Comparison of ENCODE assay signal across 8 cellular contexts in genomic region chr6:137497722-137498463, GRCh38. TPM values are rescaled to one million over a fixed set of nuclear protein-coding genes. Genes with fewer than 3 reads are reported as not detected.
DNase-seq lines count a peak whose midpoint lies in the region; ATAC-seq and TF ChIP-seq lines count a peak whose summit lies in the region.

No MANE protein-coding gene starts in this region.

- no CpG with 5 or more reads among the region's 60 CpGs for WGBS in H9 (ENCODE audit: extremely low coverage, insufficient read length, low lambda C conversion rate)

- peaks cover 37% of the 10 kb centered on the region for H3K23me2 ChIP-seq in H9 (ENCODE audit: insufficient read length, low read depth, low read length, poor library complexity, severe bottlenecking)

- no peak overlapping the region for H2BK5ac ChIP-seq in H9 (ENCODE audit: insufficient read length, low read length)

- H3K27me3 ChIP-seq in H9 (ENCODE audit: insufficient read depth, low read length), result peaks cover 63% of the 10 kb centered on the region
- peaks cover 99% of the 10 kb centered on the region for H3K27me3 ChIP-seq in foreskin keratinocyte
- peaks cover 45% of the 10 kb centered on the region for H3K27me3 ChIP-seq in parathyroid adenoma (ENCODE audit: control insufficient read depth, insufficient read depth, low read length)

- TF ChIP-seq CTCF in H9 (conservative IDR thresholded peaks at IDR 0.05), result no peak
- no peak for TF ChIP-seq CTCF in VCaP (conservative IDR thresholded peaks at IDR 0.05)
- TF ChIP-seq CTCF in foreskin keratinocyte (conservative IDR thresholded peaks at IDR 0.05), result no peak
- TF ChIP-seq CTCF in parathyroid adenoma (IDR thresholded peaks at IDR 0.05), result no peak

- peaks cover 42 to 47% of the 10 kb centered on the region in 2 experiments for H3K4me1 Mint-ChIP-seq in H9

- peaks cover 97% of the 10 kb centered on the region for H3K27me3 Mint-ChIP-seq in H9 (ENCODE audit: low read depth)

- no peak overlapping the region for H2AK5ac ChIP-seq in H9 (ENCODE audit: insufficient read length, low read length)

- no peak overlapping the region for H2BK15ac ChIP-seq in H9 (ENCODE audit: low read depth, low read length)

- no peak overlapping the region for H3K56ac ChIP-seq in H9 (ENCODE audit: insufficient read length, low read depth, low read length)

- no peak overlapping the region for H2AFZ ChIP-seq in H9 (ENCODE audit: low read length)
- H2AFZ ChIP-seq in parathyroid adenoma, result no peak overlapping the region

- H3K4me3 ChIP-seq in parathyroid adenoma (ENCODE audit: low read depth, low read length), result no peak overlapping the region

- no peak overlapping the region for H3T11ph ChIP-seq in H9 (ENCODE audit: low read length)

- H3K79me2 ChIP-seq in H9 (ENCODE audit: insufficient read depth, low read length), result no peaks in the 10 kb centered on the region
- H3K79me2 ChIP-seq in parathyroid adenoma, result no peaks in the 10 kb centered on the region

- peaks cover 1% of the 10 kb centered on the region for H4K20me1 ChIP-seq in H9 (ENCODE audit: control insufficient read depth, insufficient read depth, insufficient read length)

- H2BK12ac ChIP-seq in H9 (ENCODE audit: insufficient read length, low read depth, low read length), result no peak overlapping the region

- H2BK20ac ChIP-seq in H9 (ENCODE audit: low read depth, low read length, poor library complexity, severe bottlenecking), result no peak overlapping the region

- H3K36me3 ChIP-seq in parathyroid adenoma (ENCODE audit: control insufficient read depth, insufficient read depth, low read length), result no peaks in the 10 kb centered on the region

- H3K4me1 ChIP-seq in H9 (ENCODE audit: insufficient read depth, low read length), result no peaks in the 10 kb centered on the region
- no peaks in the 10 kb centered on the region for H3K4me1 ChIP-seq in foreskin keratinocyte
- no peaks in the 10 kb centered on the region for H3K4me1 ChIP-seq in parathyroid adenoma

- H4K91ac ChIP-seq in H9 (ENCODE audit: insufficient read length, low read depth, low read length), result no peak overlapping the region

- peak overlapping the region; percentile 52 to 86 for H3K4me3 Mint-ChIP-seq in H9

- no peak overlapping the region for H3K9ac ChIP-seq in H9 (ENCODE audit: extremely low read depth, insufficient read length, low read length)
- no peak overlapping the region for H3K9ac ChIP-seq in parathyroid adenoma

- no peaks in the 10 kb centered on the region for H3K79me1 ChIP-seq in H9 (ENCODE audit: insufficient read depth, low read depth, low read length, poor library complexity, severe bottlenecking)

- H3K4me2 ChIP-seq in H9 (ENCODE audit: insufficient read depth, insufficient read length, low read length) (peak overlapping the region; percentile 81), parathyroid adenoma (ENCODE audit: low read length) (peak overlapping the region; percentile 24)

- DNase-seq in H9 (peak; percentile 69), foreskin keratinocyte (no peak), NCI-H2227 treated with DMSO at 0.1 percent for 48 hours (lab: John Stamatoyannopoulos, UW) (no peak), OCI-M1 (lab: John Stamatoyannopoulos, UW) (no peak), NCI-H2081 treated with DMSO at 0.1 percent for 48 hours (lab: John Stamatoyannopoulos, UW) (no peak), AG20443 (ENCODE audit: low spot score) (no peak)

- H3K23ac ChIP-seq in H9 (ENCODE audit: insufficient read length, low read depth, low read length), result no peak overlapping the region

- H3K27ac Mint-ChIP-seq in H9, result no peak overlapping the region

- peaks cover 0 to 3% of the 10 kb centered on the region in 2 experiments; a peak in 1 of 5 replicates for H3K9me3 Mint-ChIP-seq in H9

- H4K8ac ChIP-seq in H9 (replicated peaks; ENCODE audit: insufficient read length, low read depth, low read length), result no peak overlapping the region

- H2BK120ac ChIP-seq in H9 (ENCODE audit: low read depth, low read length, poor library complexity, severe bottlenecking), result no peak overlapping the region

- H3K27ac ChIP-seq in H9 (ENCODE audit: insufficient read length, low read depth, low read length) (no peak overlapping the region), VCaP (peak overlapping the region; percentile 30; the same call in 1 of the 2 replicates), foreskin keratinocyte (no peak overlapping the region), parathyroid adenoma (no peak overlapping the region)

- H3K36me3 Mint-ChIP-seq in H9 (ENCODE audit: insufficient read depth in 1 of 3, low read depth in 3 of 3), result no peaks in the 10 kb centered on the region; a peak in 1 of 7 replicates

- H3K4ac ChIP-seq in H9 (ENCODE audit: low read depth, low read length), result no peak overlapping the region

- H3K14ac ChIP-seq in H9 (ENCODE audit: insufficient read depth, low read length), result no peak overlapping the region

- no peak overlapping the region for H3K18ac ChIP-seq in H9 (ENCODE audit: insufficient read length, low read depth, low read length)

- peak; percentile 18 for ATAC-seq in foreskin keratinocyte

- no peak overlapping the region for H4K5ac ChIP-seq in H9 (ENCODE audit: insufficient read length, low read depth, low read length)

- H3K9me3 ChIP-seq in H9 (ENCODE audit: control insufficient read depth, low read depth, low read length) (no peaks in the 10 kb centered on the region), parathyroid adenoma (ENCODE audit: control insufficient read depth, low read length) (no peaks in the 10 kb centered on the region)

RNA-seq across cellular contexts. Expression of gene OLIG3, which starts 3.7 kb away (rescaled TPM):
- total RNA-seq in H9 (2021) (0.22 and 0.42 TPM in 2 replicates), foreskin keratinocyte (not detected in 2 replicates)
- not detected in 2 replicates for polyA plus RNA-seq in foreskin keratinocyte
